7 cellular contexts compared by ENCODE assay signal in genomic region chr22:35352214-35353111, GRCh38. TPM values are rescaled to one million over a fixed set of nuclear protein-coding genes. Genes with fewer than 3 reads are reported as not detected.
DNase-seq lines count a peak whose midpoint lies in the region; ATAC-seq and FAIRE-seq lines count a peak whose summit lies in the region.

No MANE protein-coding gene starts in this region.

- H3K9me3 ChIP-seq in small intestine (ENCODE audit: control insufficient read depth, low read depth) = no peaks in the 10 kb centered on the region

- WGBS in small intestine, 3 donors = 57 to 62% (median 58%) methylated on average over 19 of the region's 19 CpGs

- H3K4me3 ChIP-seq in small intestine (ENCODE audit: low read depth in 1 of 2, low read length in 2 of 2) = no peak overlapping the region

- FAIRE-seq in small intestine (lab: Jason Lieb, UNC) = no peak

- H3K36me3 ChIP-seq in small intestine (ENCODE audit: control insufficient read depth in 2 of 2, insufficient read depth in 2 of 2, low read length in 2 of 2) = no peaks in the 10 kb centered on the region

- H3K4me1 ChIP-seq in small intestine (ENCODE audit: control insufficient read depth in 2 of 2, insufficient read depth in 1 of 2, low read depth in 1 of 2, low read length in 1 of 2) = no peaks in the 10 kb centered on the region

- H3K4me1 Mint-ChIP-seq in activated T-cell treated with anti-CD3 and anti-CD28 coated beads, Interleukin-2, amount 50 U/mL, for 4 hours (ENCODE audit: low read depth) = peaks cover 25% of the 10 kb centered on the region

- DNase-seq in NOMO-1 (lab: John Stamatoyannopoulos, UW; ENCODE audit: unreplicated experiment in 2 of 2) (peak; percentile 85 to 89), left ventricle myocardium superior (peak; percentile 79), small intestine (peak; percentile 45), NCI-H1694 (lab: John Stamatoyannopoulos, UW) (no peak), NCI-H1694 treated with DMSO at 0.1 percent for 48 hours (lab: John Stamatoyannopoulos, UW) (no peak)
- DNase-seq in activated T-cell treated with anti-CD3 and anti-CD28 coated beads, Interleukin-2, amount 50 U/mL, for 4 hours = peak; percentile 28

- intact Hi-C loops in left ventricle myocardium superior (cut with micrococcal nuclease) = no loop called here

- ATAC-seq in GM18907 (IDR thresholded peaks at IDR 0.05; ENCODE audit: unreplicated experiment) (peak; percentile 51), left ventricle myocardium superior (peak; percentile 26)
- ATAC-seq in activated T-cell treated with anti-CD3 and anti-CD28 coated beads, Interleukin-2, amount 50 U/mL, for 4 hours = peak; percentile 10 to 16

- peak overlapping the region; percentile 75 for H3K4me3 Mint-ChIP-seq in activated T-cell treated with anti-CD3 and anti-CD28 coated beads, Interleukin-2, amount 50 U/mL, for 4 hours

- no peaks in the 10 kb centered on the region for H3K27me3 ChIP-seq in small intestine (ENCODE audit: control insufficient read depth in 2 of 2, insufficient read depth in 2 of 2, low read length in 2 of 2)

- peak overlapping the region in 1 of 2 donors; percentile 35 for H3K27ac ChIP-seq in small intestine (ENCODE audit: low read depth in 1 of 2, low read length in 1 of 2)

- no peaks in the 10 kb centered on the region for H3K9me3 Mint-ChIP-seq in activated T-cell treated with anti-CD3 and anti-CD28 coated beads, Interleukin-2, amount 50 U/mL, for 4 hours

- peaks cover 4% of the 10 kb centered on the region for H3K27me3 Mint-ChIP-seq in activated T-cell treated with anti-CD3 and anti-CD28 coated beads, Interleukin-2, amount 50 U/mL, for 4 hours (ENCODE audit: low read depth)

- H3K36me3 Mint-ChIP-seq in activated T-cell treated with anti-CD3 and anti-CD28 coated beads, Interleukin-2, amount 50 U/mL, for 4 hours (ENCODE audit: insufficient read depth) = peaks cover 2% of the 10 kb centered on the region

RNA-seq across cellular contexts. Expression of gene HMOX1, which starts 28.4 kb away (rescaled TPM):
- total RNA-seq in activated T-cell treated with anti-CD3 and anti-CD28 coated beads, Interleukin-2, amount 50 U/mL, for 4 hours = 1 to 10 TPM; 1.2 to 3.0 (median 1.4) TPM
- total RNA-seq in left ventricle myocardium superior = 3.8 TPM
- 100 to 1,000 TPM in 1 of 3 donors, 10 to 100 TPM in 2; 22.3 to 119 (median 91.0) TPM for polyA plus RNA-seq in small intestine

RNA-seq across cellular contexts. Expression of gene MCM5, which starts 47.5 kb away (rescaled TPM):
- total RNA-seq in activated T-cell treated with anti-CD3 and anti-CD28 coated beads, Interleukin-2, amount 50 U/mL, for 4 hours = 100 to 1,000 TPM; 342 to 399 (median 361) TPM
- total RNA-seq in left ventricle myocardium superior = 10.8 TPM
- polyA plus RNA-seq in small intestine = 10 to 100 TPM in 1 of 3 donors, 1 to 10 TPM in 2; 5.6 to 31.8 (median 6.5) TPM

RNA-seq across cellular contexts. Expression of gene TOM1, which starts 52.8 kb away (rescaled TPM):
- total RNA-seq in activated T-cell treated with anti-CD3 and anti-CD28 coated beads, Interleukin-2, amount 50 U/mL, for 4 hours = 10 to 100 TPM; 20.5 to 24.7 (median 23.0) TPM
- total RNA-seq in left ventricle myocardium superior = 78.6 TPM
- polyA plus RNA-seq in small intestine = 100 to 1,000 TPM in 2 of 3 donors, 10 to 100 TPM in 1; 46.6 to 112 (median 101) TPM

Comparison
In these comparisons a context has a peak if more than half of its experiments do, and no peak if none do; other contexts are left out.
1. DNase-seq: peak in NOMO-1 (2 of 2), activated T-cell treated with anti-CD3 and anti-CD28 coated beads, Interleukin-2, amount 50 U/mL, for 4 hours (single experiment), left ventricle myocardium superior (single experiment) and small intestine (single experiment); none in NCI-H1694 (single experiment) and NCI-H1694 treated with DMSO at 0.1 percent for 48 hours (single experiment).
2. RNA of gene MCM5, which starts 47.5 kb away (total RNA-seq): 342 to 399 TPM in activated T-cell treated with anti-CD3 and anti-CD28 coated beads, Interleukin-2, amount 50 U/mL, for 4 hours; 10.8 TPM in left ventricle myocardium superior (single experiment); every median in the first group is over 10 times any median in the second.
3. Peak in every context shown above with its lines, with median percentiles within 50 percentile points of each other: ATAC-seq.